In genomic region chr2:144516981-144517824, GRCh38 we compare ENCODE assay signal across 8 cellular contexts. TPM values are rescaled to one million over a fixed set of nuclear protein-coding genes. Genes with fewer than 3 reads are reported as not detected.
DNase-seq lines count a peak whose midpoint lies in the region; ATAC-seq and TF ChIP-seq lines count a peak whose summit lies in the region.

No MANE protein-coding gene starts in this region.

- peak overlapping the region; percentile 65 for H3K4me3 ChIP-seq in GM06990 (replicated peaks; ENCODE audit: low read depth, low read length)
- peak overlapping the region; percentile 93 for H3K4me3 ChIP-seq in WERI-Rb-1 (ENCODE audit: low read depth, low read length)
- peak overlapping the region; percentile 64 for H3K4me3 ChIP-seq in effector memory CD4-positive, alpha-beta T cell (ENCODE audit: insufficient read depth, low read depth, low read length, poor library complexity, severe bottlenecking)

- H3K36me3 ChIP-seq in GM06990 (ENCODE audit: control insufficient read depth, insufficient read depth, low read length): no peaks in the 10 kb centered on the region
- H3K36me3 ChIP-seq in WERI-Rb-1: no peaks in the 10 kb centered on the region
- no peaks in the 10 kb centered on the region for H3K36me3 ChIP-seq in effector memory CD4-positive, alpha-beta T cell (ENCODE audit: control insufficient read depth, insufficient read depth, low read length)

- peaks cover 16% of the 10 kb centered on the region for H3K4me1 ChIP-seq in effector memory CD4-positive, alpha-beta T cell (ENCODE audit: control insufficient read depth, insufficient read depth, low read length, poor library complexity, severe bottlenecking)

- peak overlapping the region; percentile 53; the same call in 1 of the 2 replicates for H3K27ac ChIP-seq in WERI-Rb-1
- peak overlapping the region; percentile 12 for H3K27ac ChIP-seq in effector memory CD4-positive, alpha-beta T cell (ENCODE audit: insufficient read depth, low read length, poor library complexity, severe bottlenecking)

- no peaks in the 10 kb centered on the region for H3K9me3 ChIP-seq in WERI-Rb-1 (ENCODE audit: severe bottlenecking)
- no peaks in the 10 kb centered on the region for H3K9me3 ChIP-seq in effector memory CD4-positive, alpha-beta T cell (ENCODE audit: control insufficient read depth, low read length)

- H3K27me3 ChIP-seq in GM06990 (replicated peaks; ENCODE audit: control insufficient read depth, insufficient read depth, low read length) (peaks cover 12% of the 10 kb centered on the region), WERI-Rb-1 (ENCODE audit: insufficient read depth, low read depth, severe bottlenecking) (no peaks in the 10 kb centered on the region)
- H3K27me3 ChIP-seq in effector memory CD4-positive, alpha-beta T cell (replicated peaks; ENCODE audit: control insufficient read depth, insufficient read depth, low read length, poor library complexity, severe bottlenecking): peaks cover 55% of the 10 kb centered on the region

- TF ChIP-seq CTCF in GM06990 (IDR thresholded peaks at IDR 0.05; ENCODE audit: insufficient read depth, low read length, poor library complexity, severe bottlenecking): no peak
- no peak for TF ChIP-seq CTCF in WERI-Rb-1 (IDR thresholded peaks at IDR 0.05; ENCODE audit: low read depth, low read length)

- peak; percentile 42 for DNase-seq in GM06990 (ENCODE audit: extremely low read depth, insufficient read length)
- peak; percentile 41 for DNase-seq in WERI-Rb-1
- peak; percentile 15 to 31 (median 22) for DNase-seq in effector memory CD4-positive, alpha-beta T cell
- peak; percentile 68 to 96 for DNase-seq in lung microvascular endothelial cell (ENCODE audit: low read depth in 2 of 2)
- DNase-seq in stimulated activated naive CD8-positive, alpha-beta T cell treated with anti-CD3 and anti-CD28 coated beads, Interleukin-15, Interleukin-2, amounts not matched to agents 100 U/mL and 50 U/mL, for 24 hours: peak; percentile 65
- no peak for DNase-seq in SKM-1 (lab: John Stamatoyannopoulos, UW; ENCODE audit: unreplicated experiment)

- peak; percentile 62 for ATAC-seq in GM21723 (IDR thresholded peaks at IDR 0.05; ENCODE audit: unreplicated experiment)
- peak; percentile 83 for ATAC-seq in stimulated activated naive CD8-positive, alpha-beta T cell treated with anti-CD3 and anti-CD28 coated beads, Interleukin-15, Interleukin-2, amounts not matched to agents 100 U/mL and 50 U/mL, for 24 hours

- no peak for TF ChIP-seq RAD21 in Ishikawa (IDR thresholded peaks at IDR 0.05; ENCODE audit: low read depth)

- TF ChIP-seq EP300 in Ishikawa (IDR thresholded peaks at IDR 0.05; ENCODE audit: borderline replicate concordance): no peak

TF ChIP-seq in Ishikawa, 13 proteins besides CTCF, POLR2A, EP300 and RAD21:
- TF ChIP-seq NFIC (IDR thresholded peaks at IDR 0.05) (no peak), YY1 (IDR thresholded peaks at IDR 0.05; ENCODE audit: low read depth) (0 out of 2 replicates have a peak, but pooled peaks have one; percentile 29)

RNA-seq across cellular contexts. Expression of gene ZEB2, which starts 2.7 kb away (rescaled TPM):
- 0.60 and 1.3 TPM in 2 replicates for total RNA-seq in lung microvascular endothelial cell
